ENCODE assay signal across 2 cellular contexts in the genomic region with DNA sequence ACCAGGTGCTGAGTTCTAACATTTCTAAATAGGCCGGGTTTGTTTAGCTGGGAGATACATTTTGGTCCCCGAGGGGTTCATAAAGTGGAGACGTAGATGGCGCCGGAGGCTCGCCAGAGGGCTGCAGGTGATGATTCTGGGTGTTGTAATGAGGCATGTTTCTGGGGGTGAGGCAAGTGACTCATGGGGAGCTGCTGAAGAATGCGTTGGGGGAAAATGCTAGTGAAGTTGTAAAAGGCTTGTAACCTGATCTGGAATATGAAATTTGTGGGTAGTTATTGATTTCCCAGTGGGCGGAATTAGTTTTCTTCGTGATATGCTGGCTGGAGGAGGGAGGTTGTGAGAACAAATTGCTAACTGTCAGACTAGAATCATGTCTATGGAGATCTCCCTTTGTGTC.
TF ChIP-seq lines count a peak whose summit lies in the region.

No MANE protein-coding gene starts in this region.

TF ChIP-seq in SK-N-SH, 30 proteins besides CTCF, POLR2A, EP300 and RAD21 (continued from another document):
- no peak for TF ChIP-seq IRF3 (IDR thresholded peaks at IDR 0.05; ENCODE audit: low read depth, low read length)
- no peak for TF ChIP-seq SIN3A (IDR thresholded peaks at IDR 0.05; ENCODE audit: borderline replicate concordance, low read depth, low read length)
- no peak for TF ChIP-seq USF2 (IDR thresholded peaks at IDR 0.05; ENCODE audit: borderline replicate concordance, low read depth, low read length)
- TF ChIP-seq TCF12 (IDR thresholded peaks at IDR 0.05), result no peak
- TF ChIP-seq RCOR1 (IDR thresholded peaks at IDR 0.05; ENCODE audit: low read length), result no peak
- TF ChIP-seq TAF1 (IDR thresholded peaks at IDR 0.05; ENCODE audit: borderline replicate concordance, low read depth, low read length), result no peak
- no peak for TF ChIP-seq SMC3 (IDR thresholded peaks at IDR 0.05; ENCODE audit: low read depth, low read length)
- no peak for TF ChIP-seq GATA2 (CRISPR knock-in tag; IDR thresholded peaks at IDR 0.05)
- TF ChIP-seq FOXJ3 (CRISPR knock-in tag; IDR thresholded peaks at IDR 0.05), result no peak
- TF ChIP-seq RXRA (IDR thresholded peaks at IDR 0.05; ENCODE audit: borderline replicate concordance, low read depth), result no peak

TF ChIP-seq in SK-N-SH treated with all-trans-retinoic acid at 6 μM for 48 hours, 23 proteins besides CTCF, POLR2A, EP300 and RAD21 (continued from another document):
- TF ChIP-seq, protein P1, sequence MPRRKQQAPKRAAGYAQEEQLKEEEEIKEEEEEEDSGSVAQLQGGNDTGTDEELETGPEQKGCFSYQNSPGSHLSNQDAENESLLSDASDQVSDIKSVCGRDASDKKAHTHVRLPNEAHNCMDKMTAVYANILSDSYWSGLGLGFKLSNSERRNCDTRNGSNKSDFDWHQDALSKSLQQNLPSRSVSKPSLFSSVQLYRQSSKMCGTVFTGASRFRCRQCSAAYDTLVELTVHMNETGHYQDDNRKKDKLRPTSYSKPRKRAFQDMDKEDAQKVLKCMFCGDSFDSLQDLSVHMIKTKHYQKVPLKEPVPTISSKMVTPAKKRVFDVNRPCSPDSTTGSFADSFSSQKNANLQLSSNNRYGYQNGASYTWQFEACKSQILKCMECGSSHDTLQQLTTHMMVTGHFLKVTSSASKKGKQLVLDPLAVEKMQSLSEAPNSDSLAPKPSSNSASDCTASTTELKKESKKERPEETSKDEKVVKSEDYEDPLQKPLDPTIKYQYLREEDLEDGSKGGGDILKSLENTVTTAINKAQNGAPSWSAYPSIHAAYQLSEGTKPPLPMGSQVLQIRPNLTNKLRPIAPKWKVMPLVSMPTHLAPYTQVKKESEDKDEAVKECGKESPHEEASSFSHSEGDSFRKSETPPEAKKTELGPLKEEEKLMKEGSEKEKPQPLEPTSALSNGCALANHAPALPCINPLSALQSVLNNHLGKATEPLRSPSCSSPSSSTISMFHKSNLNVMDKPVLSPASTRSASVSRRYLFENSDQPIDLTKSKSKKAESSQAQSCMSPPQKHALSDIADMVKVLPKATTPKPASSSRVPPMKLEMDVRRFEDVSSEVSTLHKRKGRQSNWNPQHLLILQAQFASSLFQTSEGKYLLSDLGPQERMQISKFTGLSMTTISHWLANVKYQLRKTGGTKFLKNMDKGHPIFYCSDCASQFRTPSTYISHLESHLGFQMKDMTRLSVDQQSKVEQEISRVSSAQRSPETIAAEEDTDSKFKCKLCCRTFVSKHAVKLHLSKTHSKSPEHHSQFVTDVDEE (CRISPR knock-in tag; IDR thresholded peaks at IDR 0.05), result no peak
- no peak for TF ChIP-seq ZNF8 (CRISPR knock-in tag; IDR thresholded peaks at IDR 0.05)
- no peak for TF ChIP-seq ZFP3 (CRISPR knock-in tag; IDR thresholded peaks at IDR 0.05)
- TF ChIP-seq, protein P2, sequence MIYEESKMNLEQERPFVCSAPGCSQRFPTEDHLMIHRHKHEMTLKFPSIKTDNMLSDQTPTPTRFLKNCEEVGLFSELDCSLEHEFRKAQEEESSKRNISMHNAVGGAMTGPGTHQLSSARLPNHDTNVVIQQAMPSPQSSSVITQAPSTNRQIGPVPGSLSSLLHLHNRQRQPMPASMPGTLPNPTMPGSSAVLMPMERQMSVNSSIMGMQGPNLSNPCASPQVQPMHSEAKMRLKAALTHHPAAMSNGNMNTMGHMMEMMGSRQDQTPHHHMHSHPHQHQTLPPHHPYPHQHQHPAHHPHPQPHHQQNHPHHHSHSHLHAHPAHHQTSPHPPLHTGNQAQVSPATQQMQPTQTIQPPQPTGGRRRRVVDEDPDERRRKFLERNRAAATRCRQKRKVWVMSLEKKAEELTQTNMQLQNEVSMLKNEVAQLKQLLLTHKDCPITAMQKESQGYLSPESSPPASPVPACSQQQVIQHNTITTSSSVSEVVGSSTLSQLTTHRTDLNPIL (CRISPR knock-in tag; IDR thresholded peaks at IDR 0.05; ENCODE audit: low read depth), result no peak
- no peak for TF ChIP-seq ZFP30 (CRISPR knock-in tag; IDR thresholded peaks at IDR 0.05)
- no peak for TF ChIP-seq OSR1 (CRISPR knock-in tag; IDR thresholded peaks at IDR 0.05)
- TF ChIP-seq ESRRG (CRISPR knock-in tag; IDR thresholded peaks at IDR 0.05), result no peak
- TF ChIP-seq GLIS3 (CRISPR knock-in tag; IDR thresholded peaks at IDR 0.05), result no peak
- TF ChIP-seq ZNF565 (CRISPR knock-in tag; conservative IDR thresholded peaks at IDR 0.05; ENCODE audit: low read depth), result no peak
- no peak for TF ChIP-seq PATZ1 (CRISPR knock-in tag; IDR thresholded peaks at IDR 0.05; ENCODE audit: borderline replicate concordance)
